Comparison of ENCODE assay signal across 23 cellular contexts in the genomic region with DNA sequence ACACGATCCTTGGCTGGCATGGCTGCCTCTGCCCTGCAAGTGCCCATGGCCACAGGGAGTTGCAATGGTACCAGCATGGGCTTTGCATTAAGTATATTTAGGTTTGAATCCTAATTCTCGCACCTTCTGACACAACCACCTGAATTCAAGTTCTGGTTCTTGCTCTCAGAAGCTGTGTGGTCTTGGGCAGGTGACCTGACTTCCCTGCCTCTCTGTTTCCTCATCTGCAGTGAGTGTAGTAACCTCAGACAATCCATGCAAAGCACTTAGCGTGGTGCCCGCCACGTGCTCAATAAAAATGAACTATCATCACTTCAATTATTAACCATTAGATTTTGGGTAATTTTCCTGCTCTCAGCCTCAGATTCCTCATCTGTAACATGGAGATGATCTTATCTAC.
A peak's percentile ranks its signal among the peaks of the same experiment; 100 is the strongest.
DNase-seq lines count a peak whose midpoint lies in the region; ATAC-seq and TF ChIP-seq lines count a peak whose summit lies in the region.
"Had no signal": no experiment of that assay in that cellular context is flagged by ENCODE, and none has a peak within 500 bp of the region (broad histone marks: within the 10 kb centered on the region; RNA-seq: fewer than 3 reads in every experiment).

No MANE protein-coding gene starts in this region.

- H3F3A ChIP-seq in GM23338 (replicated peaks; ENCODE audit: low read depth): no peaks in the 10 kb centered on the region

- H3K9me3 Mint-ChIP-seq in CD4-positive, alpha-beta T cell: no peaks in the 10 kb centered on the region
- H3K9me3 Mint-ChIP-seq in GM23338 (no peaks in the 10 kb centered on the region; the same call in 1 of the 3 replicates), WTC11 (peaks cover 7% of the 10 kb centered on the region)
- H3K9me3 Mint-ChIP-seq in naive thymus-derived CD8-positive, alpha-beta T cell: no peaks in the 10 kb centered on the region

- H3K4me3 Mint-ChIP-seq in CD4-positive, alpha-beta T cell: peak overlapping the region; percentile 40
- H3K4me3 Mint-ChIP-seq in GM23338 (no peak overlapping the region), T-helper 17 cell (peak overlapping the region; percentile 90), WTC11 (no peak overlapping the region)
- peak overlapping the region in 4 of 10 donors; percentile 7 to 84 (median 42) for H3K4me3 Mint-ChIP-seq in naive thymus-derived CD8-positive, alpha-beta T cell

- intact Hi-C loops in CD4-positive, alpha-beta T cell (cut with DNase I, micrococcal nuclease): loop anchor here (5.0 to 10.0 kb wide), 6 partner anchors 164 to 1074 kb away; partner anchors contain the start of gene ARID1B (in 1 of the 2)

- peaks cover 3% of the 10 kb centered on the region for H3K9me2 ChIP-seq in GM23338 (ENCODE audit: insufficient read depth)

- CTCF ChIA-PET in CD4-positive, alpha-beta T cell (lab: Charles Lee): no interaction called here
- CTCF ChIA-PET in WTC11 (lab: Charles Lee): no interaction called here

- peak overlapping the region; percentile 91 for H3K27ac ChIP-seq in CD4-positive, alpha-beta T cell (ENCODE audit: low read depth, low read length)
- no peak overlapping the region for H3K27ac ChIP-seq in GM23338 (ENCODE audit: low read depth)
- H3K27ac ChIP-seq: A549, C4-2B had no signal

- no peaks in the 10 kb centered on the region for H3K79me2 ChIP-seq in GM23338 (replicated peaks; ENCODE audit: insufficient read depth)

- no peaks in the 10 kb centered on the region for H3K27me3 ChIP-seq in CD4-positive, alpha-beta T cell (ENCODE audit: control insufficient read depth, insufficient read depth, low read length)
- H3K27me3 ChIP-seq in GM23338 (ENCODE audit: insufficient read depth) (no peaks in the 10 kb centered on the region; the same call in 1 of the 2 replicates), BE2C (no peaks in the 10 kb centered on the region)

- H2AFZ ChIP-seq in GM23338: peak overlapping the region; percentile 90; the same call in 1 of the 2 replicates

- peaks cover 23% of the 10 kb centered on the region for H3K4me1 ChIP-seq in GM23338 (ENCODE audit: insufficient read depth)
- no peaks in the 10 kb centered on the region for H3K4me1 ChIP-seq in BE2C
- H3K4me1 ChIP-seq: A549 had no signal

- no peak for TF ChIP-seq CTCF in CD4-positive, alpha-beta T cell (IDR thresholded peaks at IDR 0.05)
- TF ChIP-seq CTCF in GM23338 (conservative IDR thresholded peaks at IDR 0.05; ENCODE audit: low read depth in 2 of 2) (no peak), WTC11 (IDR thresholded peaks at IDR 0.05) (no peak), BE2C (IDR thresholded peaks at IDR 0.05; ENCODE audit: low read depth, low read length) (no peak)

- H3K9me3 ChIP-seq in CD4-positive, alpha-beta T cell (ENCODE audit: control insufficient read depth, low read length): no peaks in the 10 kb centered on the region
- H3K9me3 ChIP-seq in T-helper 17 cell (ENCODE audit: control insufficient read depth, low read length, poor library complexity, severe bottlenecking) (no peaks in the 10 kb centered on the region), BE2C (no peaks in the 10 kb centered on the region)
- H3K9me3 ChIP-seq: A549 had no signal

- ATAC-seq in CD4-positive, alpha-beta T cell (ENCODE audit: poor library complexity): no peak
- ATAC-seq in GM23338 (no peak), T-helper 17 cell (no peak), WTC11 (no peak), GM18498 (IDR thresholded peaks at IDR 0.05; ENCODE audit: unreplicated experiment) (no peak)
- no peak for ATAC-seq in naive thymus-derived CD8-positive, alpha-beta T cell
- ATAC-seq: A549, HepG2, K562, PC-3, SK-N-SH treated with all-trans-retinoic acid at 6 μM for 48 hours had no signal

- H3K4me2 ChIP-seq in GM23338: no peak overlapping the region
- H3K4me2 ChIP-seq: A549 had no signal

- no peaks in the 10 kb centered on the region for H4K20me1 ChIP-seq in GM23338 (replicated peaks; ENCODE audit: insufficient read depth)

- peaks cover 79% of the 10 kb centered on the region for H3K4me1 Mint-ChIP-seq in CD4-positive, alpha-beta T cell (ENCODE audit: low read depth)
- H3K4me1 Mint-ChIP-seq in GM23338 (peaks cover 23% of the 10 kb centered on the region), T-helper 17 cell (peaks cover 44% of the 10 kb centered on the region), WTC11 (peaks cover 26% of the 10 kb centered on the region)
- H3K4me1 Mint-ChIP-seq in naive thymus-derived CD8-positive, alpha-beta T cell: peaks cover 7 to 53% (median 47%) of the 10 kb centered on the region in 4 donors

- POLR2A ChIA-PET in CD4-positive, alpha-beta T cell (lab: Charles Lee): interaction anchor here (0.5 kb wide), 1 partner anchor 131 kb away, joined by 3 read pairs; no protein-coding TSS in a partner anchor
- POLR2A ChIA-PET in naive thymus-derived CD8-positive, alpha-beta T cell (lab: Charles Lee): no interaction called here
- POLR2A ChIA-PET in WTC11 (lab: Charles Lee): no interaction called here

- DNase-seq in CD4-positive, alpha-beta T cell: no peak
- DNase-seq in GM23338 (ENCODE audit: low spot score) (no peak), T-helper 17 cell (no peak), WTC11 (ENCODE audit: low spot score) (no peak), BE2C (no peak)
- DNase-seq in naive thymus-derived CD8-positive, alpha-beta T cell: no peak
- DNase-seq: AML-193, Kasumi-1, NCI-H1092 treated with DMSO at 0.1 percent for 48 hours, NCI-H1436, NCI-H187, NCI-H2081 treated with DMSO at 0.1 percent for 48 hours, NCI-H2171, NCI-H226, NCI-H510A, NCI-H69, PC-3 had no signal

- H3K36me3 Mint-ChIP-seq in CD4-positive, alpha-beta T cell (ENCODE audit: low read depth): no peaks in the 10 kb centered on the region
- H3K36me3 Mint-ChIP-seq in GM23338 (ENCODE audit: low read depth): no peaks in the 10 kb centered on the region
- peaks cover 2% of the 10 kb centered on the region for H3K36me3 Mint-ChIP-seq in T-helper 17 cell (ENCODE audit: low read depth)
- H3K36me3 Mint-ChIP-seq in naive thymus-derived CD8-positive, alpha-beta T cell: peaks cover 0 to 2% (median 0%) of the 10 kb centered on the region in 3 donors
- H3K36me3 Mint-ChIP-seq in WTC11: no peaks in the 10 kb centered on the region

- no peak overlapping the region for H3K4me3 ChIP-seq in GM23338
- H3K4me3 ChIP-seq in BE2C (ENCODE audit: low read depth, low read length): no peak overlapping the region
- H3K4me3 ChIP-seq: A549, K562 had no signal

- H3K36me3 ChIP-seq in GM23338 (ENCODE audit: insufficient read depth) (no peaks in the 10 kb centered on the region), BE2C (no peaks in the 10 kb centered on the region)

- H3K27ac Mint-ChIP-seq in CD4-positive, alpha-beta T cell: peak overlapping the region; percentile 97
- H3K27ac Mint-ChIP-seq in GM23338 (no peak overlapping the region), T-helper 17 cell (peak overlapping the region; percentile 96), WTC11 (no peak overlapping the region)
- peak overlapping the region in 9 of 10 donors; percentile 59 to 94 (median 89) for H3K27ac Mint-ChIP-seq in naive thymus-derived CD8-positive, alpha-beta T cell

- H3K27me3 Mint-ChIP-seq in CD4-positive, alpha-beta T cell: no peaks in the 10 kb centered on the region
- H3K27me3 Mint-ChIP-seq in GM23338 (ENCODE audit: insufficient read depth, low read depth, poor library complexity) (no peaks in the 10 kb centered on the region), T-helper 17 cell (no peaks in the 10 kb centered on the region), WTC11 (ENCODE audit: low read depth) (peaks cover 12% of the 10 kb centered on the region)
- no peaks in the 10 kb centered on the region for H3K27me3 Mint-ChIP-seq in naive thymus-derived CD8-positive, alpha-beta T cell

TF ChIP-seq in GM23338, 12 proteins besides CTCF, POLR2A, EP300 and RAD21 (continues in another document):
- no peak for TF ChIP-seq EZH2 (IDR thresholded peaks at IDR 0.05; ENCODE audit: low read depth, unreplicated experiment)

TF ChIP-seq in WTC11, 78 proteins besides CTCF, POLR2A, EP300 and RAD21 (continues in another document):
- no peak for TF ChIP-seq TCF7 (CRISPR knock-in tag; IDR thresholded peaks at IDR 0.05; ENCODE audit: low read depth)
- TF ChIP-seq CDX4 (CRISPR knock-in tag; IDR thresholded peaks at IDR 0.05; ENCODE audit: borderline replicate concordance): no peak
- TF ChIP-seq, protein P1, sequence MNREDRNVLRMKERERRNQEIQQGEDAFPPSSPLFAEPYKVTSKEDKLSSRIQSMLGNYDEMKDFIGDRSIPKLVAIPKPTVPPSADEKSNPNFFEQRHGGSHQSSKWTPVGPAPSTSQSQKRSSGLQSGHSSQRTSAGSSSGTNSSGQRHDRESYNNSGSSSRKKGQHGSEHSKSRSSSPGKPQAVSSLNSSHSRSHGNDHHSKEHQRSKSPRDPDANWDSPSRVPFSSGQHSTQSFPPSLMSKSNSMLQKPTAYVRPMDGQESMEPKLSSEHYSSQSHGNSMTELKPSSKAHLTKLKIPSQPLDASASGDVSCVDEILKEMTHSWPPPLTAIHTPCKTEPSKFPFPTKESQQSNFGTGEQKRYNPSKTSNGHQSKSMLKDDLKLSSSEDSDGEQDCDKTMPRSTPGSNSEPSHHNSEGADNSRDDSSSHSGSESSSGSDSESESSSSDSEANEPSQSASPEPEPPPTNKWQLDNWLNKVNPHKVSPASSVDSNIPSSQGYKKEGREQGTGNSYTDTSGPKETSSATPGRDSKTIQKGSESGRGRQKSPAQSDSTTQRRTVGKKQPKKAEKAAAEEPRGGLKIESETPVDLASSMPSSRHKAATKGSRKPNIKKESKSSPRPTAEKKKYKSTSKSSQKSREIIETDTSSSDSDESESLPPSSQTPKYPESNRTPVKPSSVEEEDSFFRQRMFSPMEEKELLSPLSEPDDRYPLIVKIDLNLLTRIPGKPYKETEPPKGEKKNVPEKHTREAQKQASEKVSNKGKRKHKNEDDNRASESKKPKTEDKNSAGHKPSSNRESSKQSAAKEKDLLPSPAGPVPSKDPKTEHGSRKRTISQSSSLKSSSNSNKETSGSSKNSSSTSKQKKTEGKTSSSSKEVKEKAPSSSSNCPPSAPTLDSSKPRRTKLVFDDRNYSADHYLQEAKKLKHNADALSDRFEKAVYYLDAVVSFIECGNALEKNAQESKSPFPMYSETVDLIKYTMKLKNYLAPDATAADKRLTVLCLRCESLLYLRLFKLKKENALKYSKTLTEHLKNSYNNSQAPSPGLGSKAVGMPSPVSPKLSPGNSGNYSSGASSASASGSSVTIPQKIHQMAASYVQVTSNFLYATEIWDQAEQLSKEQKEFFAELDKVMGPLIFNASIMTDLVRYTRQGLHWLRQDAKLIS (CRISPR knock-in tag; IDR thresholded peaks at IDR 0.05; ENCODE audit: borderline replicate concordance): no peak

Comparison
In these comparisons a context has a peak if more than half of its experiments do, and no peak if none do; other contexts are left out.
1. H3K27ac Mint-ChIP-seq: peak in CD4-positive, alpha-beta T cell (single experiment), T-helper 17 cell (single experiment) and naive thymus-derived CD8-positive, alpha-beta T cell (9 of 10); none in GM23338 (single experiment) and WTC11 (single experiment).
2. H3K4me3 Mint-ChIP-seq: peak in CD4-positive, alpha-beta T cell (single experiment) and T-helper 17 cell (single experiment); none in GM23338 (single experiment) and WTC11 (single experiment).